In the genomic region with DNA sequence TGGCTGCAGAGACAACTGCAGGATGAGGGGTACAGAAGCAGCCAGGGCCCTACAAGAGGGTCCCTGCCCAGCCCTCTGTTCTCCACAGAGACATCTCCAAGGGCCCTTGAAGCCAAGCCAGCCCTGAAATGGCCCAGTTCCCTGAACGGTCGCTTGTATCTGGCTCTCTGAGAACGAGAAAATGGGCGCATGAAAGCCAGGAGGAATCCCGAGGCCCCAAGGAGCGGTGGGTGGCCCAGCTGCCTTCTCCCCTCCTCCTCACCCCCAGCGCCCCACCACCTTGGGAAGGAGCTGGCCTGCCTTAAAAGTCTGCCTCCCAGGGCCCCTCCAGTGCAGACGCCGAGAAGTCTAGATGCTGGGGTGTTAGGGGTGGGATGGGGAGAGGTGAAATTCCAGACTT, we compare ENCODE assay signal across 28 cellular contexts.
"Had no signal": no experiment of that assay in that cellular context is flagged by ENCODE, and none has a peak within 500 bp of the region (broad histone marks: within the 10 kb centered on the region; RNA-seq: fewer than 3 reads in every experiment).

No MANE protein-coding gene starts in this region.

- H2AFZ ChIP-seq: neural progenitor cell had no signal

- H3K9me3 ChIP-seq: colonic mucosa, esophagus muscularis mucosa, gastroesophageal sphincter, heart right ventricle, mucosa of descending colon, psoas muscle, sigmoid colon, thoracic aorta, tibial nerve, upper lobe of left lung, uterus had no signal

- H3K36me3 ChIP-seq: colonic mucosa, esophagus muscularis mucosa, gastroesophageal sphincter, heart right ventricle, neural progenitor cell, sigmoid colon, thoracic aorta, tibial nerve, upper lobe of left lung, uterus had no signal

- H3K27me3 Mint-ChIP-seq: stimulated activated naive CD8-positive, alpha-beta T cell treated with anti-CD3 and anti-CD28 coated beads, Interleukin-15, Interleukin-2, amounts not matched to agents 100 ng/mL and 50 ng/mL, for 24 hours had no signal

- H3K4me1 Mint-ChIP-seq: immature natural killer cell, naive B cell had no signal

- H3K4me1 ChIP-seq: colonic mucosa, foreskin keratinocyte, heart right ventricle, neural progenitor cell, psoas muscle, sigmoid colon, uterus had no signal

- DNase-seq: colonic mucosa; effector CD8-positive, alpha-beta T cell; foreskin keratinocyte; heart right ventricle; hippocampal formation; immature natural killer cell; islet precursor cell; naive B cell; sigmoid colon; stimulated activated CD4-positive, alpha-beta T cell treated with anti-CD3 and anti-CD28 coated beads, Interleukin-4, amount 100 ng/mL, for 4 hours; upper lobe of left lung; uterus had no signal

- H3K27ac ChIP-seq: colonic mucosa, esophagus muscularis mucosa, foreskin keratinocyte, gastroesophageal sphincter, heart right ventricle, neural progenitor cell, psoas muscle, sigmoid colon, tibial nerve, upper lobe of left lung, uterus had no signal

- H3K4me3 Mint-ChIP-seq: dendritic cell treated with granulocyte-macrophage colony-stimulating factor and Interleukin-4, amounts not matched to agents 40 ng/mL and 50 ng/mL, for 4 days; immature natural killer cell; memory B cell; mesothelial cell of epicardium; naive B cell; natural killer cell treated with Interleukin-12 subunit alpha and Interleukin-12 subunit beta and Interleukin-15 and Interleukin-18, amount 100 ng/mL, for 72 hours; neural progenitor cell; stimulated activated memory B cell treated with anti-CD40 and anti-IgM and Interleukin-4, amounts not matched to agents 10 μg/mL and 1 μg/mL and 100 μg/mL, for 72 hours; stimulated activated naive CD8-positive, alpha-beta T cell treated with anti-CD3 and anti-CD28 coated beads, Interleukin-15, Interleukin-2, amounts not matched to agents 100 ng/mL and 50 ng/mL, for 24 hours had no signal

- H3K27ac Mint-ChIP-seq: dendritic cell treated with granulocyte-macrophage colony-stimulating factor and Interleukin-4, amounts not matched to agents 40 ng/mL and 50 ng/mL, for 4 days; immature natural killer cell; memory B cell; mesothelial cell of epicardium; naive B cell; natural killer cell treated with Interleukin-12 subunit alpha and Interleukin-12 subunit beta and Interleukin-15 and Interleukin-18, amount 100 ng/mL, for 72 hours; neural progenitor cell; stimulated activated memory B cell treated with anti-CD40 and anti-IgM and Interleukin-4, amounts not matched to agents 10 μg/mL and 1 μg/mL and 100 μg/mL, for 72 hours; stimulated activated naive CD8-positive, alpha-beta T cell treated with anti-CD3 and anti-CD28 coated beads, Interleukin-15, Interleukin-2, amounts not matched to agents 100 ng/mL and 50 ng/mL, for 24 hours had no signal

- H3K9ac ChIP-seq: neural progenitor cell had no signal

- H3K27me3 ChIP-seq: colonic mucosa, foreskin keratinocyte, neural progenitor cell, upper lobe of left lung, uterus had no signal

- ATAC-seq: gastroesophageal sphincter; heart right ventricle; left lobe of liver; mucosa of descending colon; natural killer cell treated with Interleukin-12 subunit alpha and Interleukin-12 subunit beta and Interleukin-15 and Interleukin-18, amount 100 ng/mL, for 72 hours; psoas muscle; right cardiac atrium; stimulated activated memory B cell treated with anti-CD40 and anti-IgM and Interleukin-4, amounts not matched to agents 10 μg/mL and 1 μg/mL and 100 μg/mL, for 72 hours had no signal

- H3K4me3 ChIP-seq: colonic mucosa, esophagus muscularis mucosa, gastroesophageal sphincter, heart right ventricle, lung, mucosa of descending colon, neural progenitor cell, psoas muscle, sigmoid colon, thoracic aorta, tibial nerve, upper lobe of left lung, uterus had no signal

- H3K9me3 Mint-ChIP-seq: dendritic cell treated with granulocyte-macrophage colony-stimulating factor and Interleukin-4, amounts not matched to agents 40 ng/mL and 50 ng/mL, for 4 days; immature natural killer cell; memory B cell; natural killer cell treated with Interleukin-12 subunit alpha and Interleukin-12 subunit beta and Interleukin-15 and Interleukin-18, amount 100 ng/mL, for 72 hours; stimulated activated memory B cell treated with anti-CD40 and anti-IgM and Interleukin-4, amounts not matched to agents 10 μg/mL and 1 μg/mL and 100 μg/mL, for 72 hours; stimulated activated naive CD8-positive, alpha-beta T cell treated with anti-CD3 and anti-CD28 coated beads, Interleukin-15, Interleukin-2, amounts not matched to agents 100 ng/mL and 50 ng/mL, for 24 hours had no signal

- H3K36me3 Mint-ChIP-seq: immature natural killer cell; memory B cell; mesothelial cell of epicardium; naive B cell; natural killer cell treated with Interleukin-12 subunit alpha and Interleukin-12 subunit beta and Interleukin-15 and Interleukin-18, amount 100 ng/mL, for 72 hours; neural progenitor cell; stimulated activated memory B cell treated with anti-CD40 and anti-IgM and Interleukin-4, amounts not matched to agents 10 μg/mL and 1 μg/mL and 100 μg/mL, for 72 hours had no signal
